Comparison of ENCODE assay signal across 8 cellular contexts in the genomic region with DNA sequence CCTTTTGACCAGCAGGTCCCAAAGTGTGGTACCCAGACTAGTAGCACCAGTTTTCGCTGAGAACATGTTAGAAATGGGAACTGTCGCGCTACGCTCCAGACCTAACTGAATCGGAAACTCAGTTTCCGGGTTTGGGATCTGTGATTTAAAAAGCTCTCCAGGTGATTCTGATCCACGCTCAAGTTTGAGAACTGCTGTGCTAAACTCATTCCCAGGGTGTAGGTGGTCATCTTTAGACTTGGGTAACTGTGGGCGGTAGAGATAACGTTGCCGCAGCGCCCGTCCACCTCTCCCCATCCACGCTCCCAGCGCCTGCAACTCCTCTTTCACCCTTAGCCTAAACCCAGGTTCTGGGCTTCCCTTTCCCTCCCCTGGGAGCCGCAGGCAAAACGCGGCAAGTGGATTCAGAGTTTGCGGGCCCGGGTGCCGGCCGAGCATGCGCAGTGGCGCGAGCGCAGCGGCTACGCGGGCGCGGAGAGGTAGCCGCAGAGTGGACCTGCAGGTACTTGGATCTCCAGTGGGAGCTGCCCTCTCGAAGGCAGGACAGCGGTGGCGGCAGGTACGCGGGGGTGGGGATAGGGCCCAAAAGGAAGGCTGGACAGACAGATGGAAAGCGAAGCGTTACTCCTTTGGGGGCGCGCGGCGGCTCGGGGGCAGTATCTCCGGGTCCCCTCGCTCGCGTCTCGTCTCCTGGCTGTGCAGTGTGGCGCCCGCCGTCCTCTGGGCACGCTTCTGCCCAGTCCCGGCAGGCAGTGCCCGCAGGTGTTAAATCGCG. TPM values are rescaled to one million over a fixed set of nuclear protein-coding genes. Genes with fewer than 3 reads are reported as not detected.
DNase-seq lines count a peak whose midpoint lies in the region; ATAC-seq, FAIRE-seq and TF ChIP-seq lines count a peak whose summit lies in the region.

Gene PLS1, plus strand, starts transcription at position 443 of the 775 bp plus-strand sequence. CDS start 67,845 bp downstream, outside the sequence.

- WGBS in psoas muscle, 3 donors, result 0 to 1% (median 1%) methylated on average over 47 to 56 of the region's 56 CpGs

- intact Hi-C loops in left ventricle myocardium superior (cut with micrococcal nuclease) (loop anchor here (10.0 kb wide), 1 partner anchor 419 kb away; no protein-coding TSS in a partner anchor), psoas muscle (cut with DNase I) (loop anchor here in 1 of 2 donors (5.0 to 10.0 kb wide), 2 partner anchors 129 to 396 kb away; partner anchors contain the start of gene TRPC1), uterus (cut with DNase I; ENCODE audit: low total_unique reads) (loop anchor here (10.0 kb wide), 1 partner anchor 399 kb away; no protein-coding TSS in a partner anchor)

- H3K4me1 ChIP-seq in psoas muscle, result peaks cover 3% of the 10 kb centered on the region
- no peaks in the 10 kb centered on the region for H3K4me1 ChIP-seq in uterus

- peak; percentile 81 for FAIRE-seq in GM12891 (lab: Jason Lieb, UNC)

- no peak for TF ChIP-seq CTCF in psoas muscle (IDR thresholded peaks at IDR 0.05)
- peak in 3 of 4 experiments; percentile 9 to 13 (median 10) for TF ChIP-seq CTCF in uterus (IDR thresholded peaks at IDR 0.05)

- no peak for TF ChIP-seq POLR2A in GM12891 (IDR thresholded peaks at IDR 0.05; ENCODE audit: low read depth, low read length)
- TF ChIP-seq POLR2A in uterus (IDR thresholded peaks at IDR 0.05), result peak; percentile 35 to 64

- peak within 1 kb of the TSS; percentile 39 for H3K27ac ChIP-seq in psoas muscle
- peak within 1 kb of the TSS in 1 of 2 donors; percentile 52 for H3K27ac ChIP-seq in uterus

- H3K4me3 ChIP-seq in psoas muscle (peak within 1 kb of the TSS; percentile 83), uterus (peak within 1 kb of the TSS; percentile 61 to 70)

- H3K9me3 ChIP-seq in psoas muscle (no peaks in the 10 kb centered on the region), uterus (no peaks in the 10 kb centered on the region)

- H3K36me3 ChIP-seq in psoas muscle (ENCODE audit: insufficient read depth in 1 of 2, low read depth in 1 of 2), result no peaks in the 10 kb centered on the region
- no peaks in the 10 kb centered on the region for H3K36me3 ChIP-seq in uterus

- DNase-seq in GM12891 (ENCODE audit: insufficient read length, low spot score), result peak; percentile 81
- peak; percentile 91 to 98 (median 98) for DNase-seq in NCI-H1417 (lab: John Stamatoyannopoulos, UW)
- peak; percentile 75 for DNase-seq in T follicular helper cell (ENCODE audit: low read depth)
- peak; percentile 72 for DNase-seq in amniotic epithelial cell (ENCODE audit: low read depth)
- DNase-seq in left ventricle myocardium superior, result peak; percentile 89
- DNase-seq in psoas muscle, result peak; percentile 80 to 90
- peak; percentile 78 to 88 for DNase-seq in uterus

- H3K27me3 ChIP-seq in psoas muscle (ENCODE audit: insufficient read depth in 3 of 3, low read length in 2 of 3), result no peaks in the 10 kb centered on the region
- H3K27me3 ChIP-seq in uterus, result no peaks in the 10 kb centered on the region

- ATAC-seq in HG02759 (IDR thresholded peaks at IDR 0.05; ENCODE audit: unreplicated experiment) (peak; percentile 89), left ventricle myocardium superior (peak; percentile 98), psoas muscle (peak; percentile 95 to 99 (median 98))

TF ChIP-seq in GM12891, 5 proteins besides CTCF, POLR2A, EP300 and RAD21:
- TF ChIP-seq POLR2AphosphoS5 (IDR thresholded peaks at IDR 0.05; ENCODE audit: low read depth, low read length), result no peak
- 0 out of 2 replicates have a peak, but pooled peaks have one; percentile 52 for TF ChIP-seq POU2F2 (IDR thresholded peaks at IDR 0.05; ENCODE audit: low read depth, low read length)

RNA-seq across cellular contexts. Expression of gene PLS1, which starts in this region (rescaled TPM):
- polyA plus RNA-seq in GM12891 (2012; ENCODE audit: low read depth, missing spikeins), result 0.54 TPM
- 1.8 TPM for total RNA-seq in left ventricle myocardium superior
- under 1 TPM; 0.24 to 0.58 (median 0.38) TPM for total RNA-seq in psoas muscle
- 1 to 10 TPM in 2 of 3 donors, under 1 TPM in 1; 0.59 to 2.2 (median 1.1) TPM for polyA plus RNA-seq in psoas muscle
- 1 to 10 TPM in 3 of 4 donors, under 1 TPM in 1; 0.26 to 4.5 (median 1.8) TPM for total RNA-seq in uterus
